In the genomic region with DNA sequence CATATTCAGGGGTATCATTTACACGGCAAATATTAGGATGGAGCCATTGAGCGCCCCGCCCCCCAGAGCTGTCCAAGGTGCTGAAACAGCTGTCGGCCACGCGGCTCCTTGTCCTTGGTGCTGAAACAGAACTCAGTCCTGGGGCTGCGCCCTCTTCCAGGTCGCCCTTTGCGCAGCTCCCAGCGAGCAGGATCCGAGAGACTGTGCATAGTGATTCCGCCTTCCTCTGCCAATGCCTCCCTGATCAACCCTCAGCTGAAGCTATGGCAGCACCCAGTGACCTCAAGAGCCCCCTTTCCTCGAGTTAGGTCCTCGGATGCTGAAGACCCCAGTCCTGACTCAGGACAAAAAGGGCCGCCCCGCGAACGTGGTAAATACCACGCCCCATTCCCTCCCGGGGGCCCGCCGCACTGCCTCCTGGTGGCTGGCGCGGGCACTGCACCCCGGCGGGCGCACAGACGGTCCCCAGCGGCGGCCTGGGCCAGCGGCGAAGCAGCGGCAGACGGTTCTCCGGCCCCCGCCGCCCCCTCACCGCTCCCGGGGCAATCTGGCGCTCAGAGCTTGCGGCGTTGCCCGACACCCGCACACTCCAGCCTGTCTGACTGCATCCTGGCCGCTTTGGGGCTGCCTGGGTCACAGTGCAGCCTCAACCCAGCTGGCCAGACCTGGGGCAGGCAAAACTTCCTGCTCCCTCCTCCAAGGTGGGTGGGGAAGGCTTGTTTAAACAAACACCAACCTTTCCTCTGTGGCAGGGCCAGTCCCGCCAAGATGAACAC, we compare ENCODE assay signal across 8 cellular contexts. TPM values are rescaled to one million over a fixed set of nuclear protein-coding genes. Genes with fewer than 3 reads are reported as not detected.
A peak's percentile ranks its signal among the peaks of the same experiment; 100 is the strongest.
DNase-seq lines count a peak whose midpoint lies in the region; ATAC-seq and TF ChIP-seq lines count a peak whose summit lies in the region.

No MANE protein-coding gene starts in this region.

- no peak overlapping the region for H2AK5ac ChIP-seq in mesendoderm (ENCODE audit: low read length)

- H3K4me1 Mint-ChIP-seq in endodermal cell = peaks cover 4% of the 10 kb centered on the region

- no peaks in the 10 kb centered on the region for H3K9me3 Mint-ChIP-seq in endodermal cell

- H2BK15ac ChIP-seq in mesendoderm (replicated peaks; ENCODE audit: low read depth) = no peak overlapping the region

- H3K36me3 Mint-ChIP-seq in endodermal cell (ENCODE audit: low read depth) = no peaks in the 10 kb centered on the region

- H3K79me2 ChIP-seq in mesendoderm (ENCODE audit: control insufficient read depth, insufficient read depth, low read length) = no peaks in the 10 kb centered on the region

- H3K4ac ChIP-seq in mesendoderm (ENCODE audit: low read depth, low read length) = no peak overlapping the region

- H3K56ac ChIP-seq in mesendoderm (ENCODE audit: low read length) = peak overlapping the region; percentile 78

- H3K4me2 ChIP-seq in mesendoderm (ENCODE audit: low read length) = peak overlapping the region; percentile 96

- H3K27me3 Mint-ChIP-seq in endodermal cell (ENCODE audit: insufficient read depth) = peaks cover 32% of the 10 kb centered on the region

- H3K36me3 ChIP-seq in endodermal cell (ENCODE audit: control insufficient read depth, insufficient read depth, low read length) (no peaks in the 10 kb centered on the region), mesendoderm (ENCODE audit: control insufficient read depth, insufficient read depth, low read length) (no peaks in the 10 kb centered on the region)

- H3K18ac ChIP-seq in mesendoderm (ENCODE audit: low read length) = no peak overlapping the region

- no peak overlapping the region for H2BK5ac ChIP-seq in mesendoderm (ENCODE audit: low read length)

- ATAC-seq in GM18867 (IDR thresholded peaks at IDR 0.05; ENCODE audit: unreplicated experiment) = no peak

- no peak overlapping the region for H2BK120ac ChIP-seq in mesendoderm (ENCODE audit: low read depth, low read length)

- no peak overlapping the region for H4K5ac ChIP-seq in mesendoderm (ENCODE audit: low read length)

- 1 to 3% methylated on average over 22 to 46 of the region's 46 CpGs for WGBS in endodermal cell (ENCODE audit: insufficient coverage in 1 of 2, insufficient read length in 1 of 2), 2 experiments
- no CpG with 5 or more reads among the region's 46 CpGs for WGBS in mesendoderm (ENCODE audit: extremely low coverage, insufficient coverage, low lambda C conversion rate)

- H3K9ac ChIP-seq in endodermal cell (ENCODE audit: extremely low read depth, low read length, poor library complexity, severe bottlenecking) (no peak overlapping the region), mesendoderm (ENCODE audit: low read length) (peak overlapping the region; percentile 44)

- H3K23ac ChIP-seq in mesendoderm (ENCODE audit: low read length) = no peak overlapping the region

- DNase-seq in GM10266 (ENCODE audit: extremely low spot score) = peak; percentile 89
- DNase-seq in NCI-H510A (lab: John Stamatoyannopoulos, UW) = peak; percentile 81
- DNase-seq in activated CD8-positive, alpha-beta memory T cell treated with anti-CD3 and anti-CD28 coated beads for 1 hour (ENCODE audit: extremely low read depth in 1 of 2, low read depth in 1 of 2) = peak; percentile 20 to 61
- peak; percentile 97 for DNase-seq in endodermal cell
- peak; percentile 92 for DNase-seq in mesendoderm
- DNase-seq in stimulated activated CD8-positive, alpha-beta memory T cell treated with anti-CD3 and anti-CD28 coated beads, Interleukin-2, amount 100 ng/mL, for 1 hour (ENCODE audit: low read depth in 2 of 2) = peak; percentile 30 to 61
- DNase-seq in NK-92 (lab: John Stamatoyannopoulos, UW; ENCODE audit: unreplicated experiment) = no peak

- H3K4me1 ChIP-seq in endodermal cell (ENCODE audit: control insufficient read depth, insufficient read depth, low read length) (no peaks in the 10 kb centered on the region), mesendoderm (ENCODE audit: control insufficient read depth, low read depth, low read length) (no peaks in the 10 kb centered on the region)

- H4K8ac ChIP-seq in mesendoderm (ENCODE audit: low read depth, low read length) = no peak overlapping the region

- TF ChIP-seq CTCF in GM10266 (IDR thresholded peaks at IDR 0.05; ENCODE audit: control insufficient read depth, insufficient read depth, low read depth, missing control alignments) (peak; percentile 28), endodermal cell (conservative IDR thresholded peaks at IDR 0.05) (peak; percentile 100)

- H3K4me3 ChIP-seq in endodermal cell (ENCODE audit: low read length) (peak overlapping the region; percentile 71), mesendoderm (ENCODE audit: low read length) (no peak overlapping the region)

- H3K79me1 ChIP-seq in mesendoderm (ENCODE audit: low read length) = no peaks in the 10 kb centered on the region

- H3K27me3 ChIP-seq in endodermal cell (ENCODE audit: control insufficient read depth, insufficient read depth, low read length, poor library complexity, severe bottlenecking) (peaks cover 64% of the 10 kb centered on the region), mesendoderm (ENCODE audit: insufficient read depth, low read length, poor library complexity) (no peaks in the 10 kb centered on the region)

- no peak overlapping the region for H3K27ac ChIP-seq in endodermal cell (ENCODE audit: low read depth, low read length)
- H3K27ac ChIP-seq in mesendoderm (ENCODE audit: low read depth, low read length) = no peak overlapping the region

- no peaks in the 10 kb centered on the region for H3K9me3 ChIP-seq in endodermal cell (ENCODE audit: control insufficient read depth, low read length)

- H3K27ac Mint-ChIP-seq in endodermal cell = no peak overlapping the region

- peak overlapping the region; percentile 47 for H3K4me3 Mint-ChIP-seq in endodermal cell

RNA-seq across cellular contexts. Expression of a gene that starts 13.4 kb away (rescaled TPM):
- total RNA-seq in endodermal cell = 1 to 10 TPM; 2.0 to 3.4 TPM
- 4.0 TPM for polyA plus RNA-seq in endodermal cell (2013, experiment 1 of 2)
- polyA plus RNA-seq in endodermal cell (2013, experiment 2 of 2) = 3.2 TPM
- polyA plus RNA-seq in mesendoderm (2013, experiment 1 of 2) = 5.0 TPM
- polyA plus RNA-seq in mesendoderm (2013, experiment 2 of 2) = 4.8 TPM

RNA-seq across cellular contexts. Expression of a gene that starts 58.9 kb away (rescaled TPM):
- under 1 TPM; 0.11 to 0.69 TPM for total RNA-seq in endodermal cell
- 1.7 TPM for polyA plus RNA-seq in endodermal cell (2013, experiment 1 of 2)
- polyA plus RNA-seq in endodermal cell (2013, experiment 2 of 2) = 1.9 TPM
- polyA plus RNA-seq in mesendoderm (2013, experiment 1 of 2) = 0.20 TPM
- 0.29 TPM for polyA plus RNA-seq in mesendoderm (2013, experiment 2 of 2)
